Comparison of ENCODE assay signal across 1 cellular context in the genomic region with DNA sequence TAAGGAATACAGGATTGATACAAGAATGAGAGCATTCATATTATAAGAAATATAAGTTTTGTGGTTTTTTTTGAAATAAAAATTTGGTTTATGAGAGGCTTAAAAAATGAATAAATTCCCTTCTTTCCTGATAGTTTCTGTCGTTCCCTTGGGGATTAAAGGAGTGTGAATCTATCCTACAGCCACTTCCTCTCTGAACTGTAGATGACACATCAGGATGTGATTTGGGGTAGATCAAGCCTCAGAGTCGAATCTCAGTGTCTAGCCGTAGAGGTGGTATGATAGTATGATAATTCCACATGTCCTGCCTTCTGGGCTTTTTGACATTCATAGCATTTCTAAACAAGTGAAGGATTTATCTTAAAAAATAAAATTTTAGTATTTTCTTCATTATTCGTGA.
TF ChIP-seq lines count a peak whose summit lies in the region.

No MANE protein-coding gene starts in this region.

TF ChIP-seq in endothelial cell of umbilical vein, 7 proteins besides CTCF, POLR2A, EP300 and RAD21:
- TF ChIP-seq MYC (IDR thresholded peaks at IDR 0.05; ENCODE audit: low read depth, low read length) = no peak
- no peak for TF ChIP-seq POLR2AphosphoS5 (IDR thresholded peaks at IDR 0.05; ENCODE audit: insufficient read depth, low read depth, low read length)
- TF ChIP-seq GATA2 (IDR thresholded peaks at IDR 0.05; ENCODE audit: insufficient read depth, insufficient read length, low read depth, low read length) = no peak
- TF ChIP-seq FOS (IDR thresholded peaks at IDR 0.05; ENCODE audit: borderline replicate concordance, insufficient read depth, low read length) = no peak
- no peak for TF ChIP-seq MAX (IDR thresholded peaks at IDR 0.05; ENCODE audit: insufficient read depth, insufficient read length)
- TF ChIP-seq JUN (IDR thresholded peaks at IDR 0.05; ENCODE audit: borderline replicate concordance, insufficient read depth, insufficient read length, low read depth) = no peak
- TF ChIP-seq EZH2 (IDR thresholded peaks at IDR 0.05; ENCODE audit: borderline replicate concordance, low read depth, low read length, severe bottlenecking) = no peak
